Comparison of ENCODE assay signal across 2 cellular contexts in genomic region chr5:151079838-151080619, GRCh38.
TF ChIP-seq lines count a peak whose summit lies in the region.

No MANE protein-coding gene starts in this region.

TF ChIP-seq in SK-N-SH, 30 proteins besides CTCF, POLR2A, EP300 and RAD21:
- no peak for TF ChIP-seq USF1 (IDR thresholded peaks at IDR 0.05; ENCODE audit: borderline replicate concordance, low read depth)
- TF ChIP-seq JUND (IDR thresholded peaks at IDR 0.05) = no peak
- TF ChIP-seq FOXM1 (IDR thresholded peaks at IDR 0.05; ENCODE audit: low read depth) = no peak
- no peak for TF ChIP-seq MAX (IDR thresholded peaks at IDR 0.05; ENCODE audit: low read depth)
- 0 out of 2 replicates have a peak, but pooled peaks have one; percentile 11 for TF ChIP-seq GABPA (IDR thresholded peaks at IDR 0.05; ENCODE audit: low read depth)
- TF ChIP-seq IRF3 (IDR thresholded peaks at IDR 0.05; ENCODE audit: low read depth, low read length) = no peak
- TF ChIP-seq FOSL2 (IDR thresholded peaks at IDR 0.05; ENCODE audit: borderline replicate concordance, low read depth) = no peak
- no peak for TF ChIP-seq NFIC (IDR thresholded peaks at IDR 0.05; ENCODE audit: borderline replicate concordance)
- TF ChIP-seq ELF1 (IDR thresholded peaks at IDR 0.05) = no peak
- TF ChIP-seq RCOR1 (IDR thresholded peaks at IDR 0.05; ENCODE audit: low read length) = no peak
- peak; percentile 27; the same call in 1 of the 2 replicates for TF ChIP-seq SIN3A (IDR thresholded peaks at IDR 0.05; ENCODE audit: borderline replicate concordance, low read depth, low read length)
- no peak for TF ChIP-seq EZH2phosphoT487 (IDR thresholded peaks at IDR 0.05; ENCODE audit: borderline replicate concordance, low read depth)
- peak; percentile 75; the same call in 1 of the 2 replicates for TF ChIP-seq REST (IDR thresholded peaks at IDR 0.05; ENCODE audit: low read depth, low read length)
- no peak for TF ChIP-seq GATA2 (CRISPR knock-in tag; IDR thresholded peaks at IDR 0.05)
- peak; percentile 88 for TF ChIP-seq MXI1 (IDR thresholded peaks at IDR 0.05; ENCODE audit: low read depth, low read length)
- no peak for TF ChIP-seq TAF1 (IDR thresholded peaks at IDR 0.05; ENCODE audit: borderline replicate concordance, low read depth, low read length)
- TF ChIP-seq MEF2A (IDR thresholded peaks at IDR 0.05; ENCODE audit: borderline replicate concordance, low read depth) = no peak
- no peak for TF ChIP-seq FOXJ3 (CRISPR knock-in tag; IDR thresholded peaks at IDR 0.05)
- no peak for TF ChIP-seq RXRA (IDR thresholded peaks at IDR 0.05; ENCODE audit: borderline replicate concordance, low read depth)
- no peak for TF ChIP-seq CHD2 (IDR thresholded peaks at IDR 0.05; ENCODE audit: low read length, partially characterized antibody)
TF ChIP-seq in SK-N-SH: peak in this region for 4.

TF ChIP-seq in H1, 55 proteins besides CTCF, POLR2A, EP300 and RAD21:
- no peak for TF ChIP-seq RBBP5 (IDR thresholded peaks at IDR 0.05; ENCODE audit: borderline replicate concordance, low read depth, low read length)
- TF ChIP-seq ZNF274 (IDR thresholded peaks at IDR 0.05; ENCODE audit: borderline replicate concordance, extremely low read depth, low read length) = no peak
- TF ChIP-seq CTBP2 (IDR thresholded peaks at IDR 0.05; ENCODE audit: borderline replicate concordance, insufficient read depth, insufficient read length, low read length) = no peak
